ENCODE assay signal across 24 cellular contexts in the genomic region with DNA sequence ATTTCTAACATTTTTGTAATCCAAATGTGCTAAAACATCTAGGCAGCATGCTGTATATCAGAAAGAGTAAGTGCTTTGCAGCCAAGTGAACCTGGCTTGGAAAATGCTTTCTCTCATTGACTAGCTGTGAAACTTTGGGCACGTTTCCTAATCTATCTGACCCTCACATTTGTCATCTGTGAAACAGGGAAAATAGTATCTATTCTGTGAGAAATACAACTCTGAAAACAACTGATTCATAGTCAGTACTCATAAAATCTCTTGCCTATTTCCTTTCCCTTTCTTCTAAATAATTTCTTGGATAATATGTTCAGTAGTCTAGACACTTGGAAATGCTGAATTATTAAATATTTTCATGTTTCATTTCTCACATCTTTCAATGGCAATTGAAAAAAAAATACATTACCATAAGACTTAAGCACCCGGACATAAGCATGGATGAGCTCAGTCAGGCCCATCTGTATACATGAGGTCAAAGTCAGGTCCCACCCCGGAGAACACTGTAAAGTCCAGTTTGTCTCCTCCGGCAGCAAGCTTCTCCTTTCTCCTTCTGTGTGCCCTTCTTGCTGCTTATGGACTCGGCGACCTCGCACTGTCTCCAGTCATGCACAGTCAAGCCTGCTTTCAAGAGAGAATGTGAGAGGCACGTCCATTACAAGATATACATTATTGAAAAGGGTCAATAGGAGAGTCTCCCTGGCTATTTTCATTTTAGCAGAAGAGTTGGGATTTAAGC.
DNase-seq lines count a peak whose midpoint lies in the region; ATAC-seq and TF ChIP-seq lines count a peak whose summit lies in the region.
"Had no signal": no experiment of that assay in that cellular context is flagged by ENCODE, and none has a peak within 500 bp of the region (broad histone marks: within the 10 kb centered on the region; RNA-seq: fewer than 3 reads in every experiment).

No MANE protein-coding gene starts in this region.

- TF ChIP-seq CTCF in WERI-Rb-1 (IDR thresholded peaks at IDR 0.05; ENCODE audit: low read depth, low read length): no peak
- no peak for TF ChIP-seq CTCF in glutamatergic neuron (IDR thresholded peaks at IDR 0.05; ENCODE audit: partially characterized antibody, unreplicated experiment)

- peaks cover 57% of the 10 kb centered on the region for H3K4me1 Mint-ChIP-seq in glutamatergic neuron (ENCODE audit: low read depth, unreplicated experiment)
- H3K4me1 Mint-ChIP-seq: activated naive CD4-positive, alpha-beta T cell treated with anti-CD3 and anti-CD28 coated beads, Interleukin-2, amount 50 U/mL, for 24 hours; activated T-helper 17 cell treated with anti-CD3 and anti-CD28 coated beads, Interleukin-2, amount 50 U/mL, for 72 hours; central memory CD8-positive, alpha-beta T cell; immature natural killer cell had no signal

- H3K9me3 Mint-ChIP-seq in glutamatergic neuron (ENCODE audit: unreplicated experiment): peaks cover 3% of the 10 kb centered on the region
- H3K9me3 Mint-ChIP-seq: activated naive CD4-positive, alpha-beta T cell treated with anti-CD3 and anti-CD28 coated beads, Interleukin-2, amount 50 U/mL, for 24 hours; activated T-helper 17 cell treated with anti-CD3 and anti-CD28 coated beads, Interleukin-2, amount 50 U/mL, for 72 hours; CD4-positive, alpha-beta T cell; central memory CD8-positive, alpha-beta T cell; immature natural killer cell had no signal

- no peaks in the 10 kb centered on the region for H3K9me3 ChIP-seq in WERI-Rb-1 (ENCODE audit: severe bottlenecking)
- H3K9me3 ChIP-seq: HAP-1, transverse colon had no signal

- H3K27ac Mint-ChIP-seq in glutamatergic neuron (ENCODE audit: unreplicated experiment): peak overlapping the region; percentile 57
- H3K27ac Mint-ChIP-seq: activated naive CD4-positive, alpha-beta T cell treated with anti-CD3 and anti-CD28 coated beads, Interleukin-2, amount 50 U/mL, for 24 hours; activated T-helper 17 cell treated with anti-CD3 and anti-CD28 coated beads, Interleukin-2, amount 50 U/mL, for 72 hours; CD4-positive, alpha-beta T cell; immature natural killer cell had no signal

- no peaks in the 10 kb centered on the region for H3K27me3 ChIP-seq in WERI-Rb-1 (ENCODE audit: insufficient read depth, low read depth, severe bottlenecking)
- H3K27me3 ChIP-seq: dorsolateral prefrontal cortex, transverse colon had no signal

- no peak for ATAC-seq in GM18867 (IDR thresholded peaks at IDR 0.05; ENCODE audit: unreplicated experiment)
- ATAC-seq: activated T-helper 17 cell treated with anti-CD3 and anti-CD28 coated beads, Interleukin-2, amount 50 U/mL, for 72 hours; left ventricle myocardium superior; Right ventricle myocardium inferior had no signal

- peak overlapping the region; percentile 19 for H3K4me3 ChIP-seq in WERI-Rb-1 (ENCODE audit: low read depth, low read length)
- H3K4me3 ChIP-seq: HAP-1, transverse colon had no signal

- DNase-seq in GM04503 (ENCODE audit: low read depth) (peak; percentile 15), WERI-Rb-1 (peak; percentile 94), glutamatergic neuron (no peak), retina (peak; percentile 55), putamen (ENCODE audit: low spot score) (no peak), H4 (ENCODE audit: low spot score) (no peak), 8988T (no peak)
- DNase-seq: aorta; CD4-positive, alpha-beta T cell; DMS 273 treated with DMSO at 0.1 percent for 48 hours; dorsolateral prefrontal cortex; immature natural killer cell; left ventricle myocardium superior; NCI-H1092; NCI-H187; NCI-H774; posterior cingulate gyrus; transverse colon had no signal

- peak overlapping the region; percentile 44 for H3K4me3 Mint-ChIP-seq in glutamatergic neuron (ENCODE audit: unreplicated experiment)
- H3K4me3 Mint-ChIP-seq: activated naive CD4-positive, alpha-beta T cell treated with anti-CD3 and anti-CD28 coated beads, Interleukin-2, amount 50 U/mL, for 24 hours; activated T-helper 17 cell treated with anti-CD3 and anti-CD28 coated beads, Interleukin-2, amount 50 U/mL, for 72 hours; CD4-positive, alpha-beta T cell; central memory CD8-positive, alpha-beta T cell; immature natural killer cell had no signal

- H3K36me3 Mint-ChIP-seq in glutamatergic neuron (ENCODE audit: unreplicated experiment): no peaks in the 10 kb centered on the region

- peak overlapping the region; percentile 72 for H3K27ac ChIP-seq in WERI-Rb-1
- H3K27ac ChIP-seq: dorsolateral prefrontal cortex, transverse colon had no signal

- H3K27me3 Mint-ChIP-seq in glutamatergic neuron (ENCODE audit: unreplicated experiment): no peaks in the 10 kb centered on the region
- H3K27me3 Mint-ChIP-seq: activated naive CD4-positive, alpha-beta T cell treated with anti-CD3 and anti-CD28 coated beads, Interleukin-2, amount 50 U/mL, for 24 hours; activated T-helper 17 cell treated with anti-CD3 and anti-CD28 coated beads, Interleukin-2, amount 50 U/mL, for 72 hours; CD4-positive, alpha-beta T cell; central memory CD8-positive, alpha-beta T cell had no signal

- no peaks in the 10 kb centered on the region; the same call in 1 of the 2 replicates for H3K36me3 ChIP-seq in WERI-Rb-1
- H3K36me3 ChIP-seq: HAP-1, transverse colon had no signal

Comparison
In these comparisons a context has a peak if more than half of its experiments do, and no peak if none do; other contexts are left out.
1. DNase-seq: peak in GM04503 (single experiment), WERI-Rb-1 (single experiment) and retina (single experiment); none in glutamatergic neuron (single experiment), putamen (single experiment), H4 (single experiment) and 8988T (single experiment).